Comparison of ENCODE assay signal across 18 cellular contexts in genomic region chr5:58842851-58843250, GRCh38.
"Had no signal": no experiment of that assay in that cellular context is flagged by ENCODE, and none has a peak within 500 bp of the region (broad histone marks: within the 10 kb centered on the region; RNA-seq: fewer than 3 reads in every experiment).

No MANE protein-coding gene starts in this region.

- H3K9me3 Mint-ChIP-seq: activated CD4-positive, alpha-beta T cell treated with anti-CD3 and anti-CD28 coated beads, Interleukin-2, amount 10 ng/mL, durations not matched to agents 7 days and 5 days; T-helper 1 cell treated with Interleukin-12 subunit alpha and Interleukin-12 subunit beta and Interleukin-4 antibody, amounts not matched to agents 30 μg/mL and 1 μg/mL, for 36 hours had no signal

- H3K4me1 Mint-ChIP-seq: activated CD4-positive, alpha-beta T cell treated with anti-CD3 and anti-CD28 coated beads, Interleukin-2, amount 10 ng/mL, durations not matched to agents 7 days and 5 days; activated T-helper 17 cell treated with anti-CD3 and anti-CD28 coated beads, Interleukin-2, amount 50 U/mL, for 72 hours; endodermal cell had no signal

- H3K9me3 ChIP-seq: body of pancreas, pancreas had no signal

- H3K4me2 ChIP-seq: neural progenitor cell had no signal

- H3K9ac ChIP-seq: neural progenitor cell had no signal

- H3K4me3 ChIP-seq: body of pancreas, gastroesophageal sphincter, neural progenitor cell, pancreas, skin epidermis had no signal

- H3K36me3 ChIP-seq: gastroesophageal sphincter, neural progenitor cell, pancreas had no signal

- H3K27me3 Mint-ChIP-seq: activated CD4-positive, alpha-beta T cell treated with anti-CD3 and anti-CD28 coated beads, Interleukin-2, amount 10 ng/mL, durations not matched to agents 7 days and 5 days had no signal

- H3K27ac Mint-ChIP-seq: activated CD4-positive, alpha-beta T cell treated with anti-CD3 and anti-CD28 coated beads, Interleukin-2, amount 10 ng/mL, durations not matched to agents 7 days and 5 days; activated T-helper 17 cell treated with anti-CD3 and anti-CD28 coated beads, Interleukin-2, amount 50 U/mL, for 72 hours; endodermal cell; neural progenitor cell; T-helper 1 cell treated with Interleukin-12 subunit alpha and Interleukin-12 subunit beta and Interleukin-4 antibody, amounts not matched to agents 30 μg/mL and 1 μg/mL, for 36 hours had no signal

- H3K4me3 Mint-ChIP-seq: activated CD4-positive, alpha-beta T cell treated with anti-CD3 and anti-CD28 coated beads, Interleukin-2, amount 10 ng/mL, durations not matched to agents 7 days and 5 days; activated T-helper 17 cell treated with anti-CD3 and anti-CD28 coated beads, Interleukin-2, amount 50 U/mL, for 72 hours; endodermal cell; neural progenitor cell; T-helper 1 cell treated with Interleukin-12 subunit alpha and Interleukin-12 subunit beta and Interleukin-4 antibody, amounts not matched to agents 30 μg/mL and 1 μg/mL, for 36 hours had no signal

- H2AFZ ChIP-seq: neural progenitor cell had no signal

- ATAC-seq: activated T-helper 17 cell treated with anti-CD3 and anti-CD28 coated beads, Interleukin-2, amount 50 U/mL, for 72 hours; body of pancreas; gastroesophageal sphincter; left ventricle myocardium superior; pancreas; SK-N-SH treated with all-trans-retinoic acid at 6 μM for 48 hours had no signal

- H3K27ac ChIP-seq: body of pancreas, gastroesophageal sphincter, neural progenitor cell, pancreas, skin epidermis had no signal

- H3K27me3 ChIP-seq: body of pancreas, gastroesophageal sphincter, neural progenitor cell, pancreas had no signal

- DNase-seq: activated CD4-positive, alpha-beta T cell treated with anti-CD3 and anti-CD28 coated beads, Interleukin-2, amount 10 ng/mL, durations not matched to agents 7 days and 5 days; activated CD4-positive, CD25-positive, alpha-beta regulatory T cell; activated CD8-positive, alpha-beta memory T cell treated with anti-CD3 and anti-CD28 coated beads for 24 hours; activated naive CD4-positive, alpha-beta T cell treated with anti-CD3 and anti-CD28 coated beads, Interleukin-2, amount 50 U/mL, for 16 hours; amniotic stem cell; body of pancreas; cerebellar nuclear complex; dermis blood vessel endothelial cell; endodermal cell; kidney; left ventricle myocardium superior; pancreas had no signal

- H3K4me1 ChIP-seq: body of pancreas, gastroesophageal sphincter, neural progenitor cell, pancreas had no signal
